ENCODE assay signal across 8 cellular contexts in the genomic region with DNA sequence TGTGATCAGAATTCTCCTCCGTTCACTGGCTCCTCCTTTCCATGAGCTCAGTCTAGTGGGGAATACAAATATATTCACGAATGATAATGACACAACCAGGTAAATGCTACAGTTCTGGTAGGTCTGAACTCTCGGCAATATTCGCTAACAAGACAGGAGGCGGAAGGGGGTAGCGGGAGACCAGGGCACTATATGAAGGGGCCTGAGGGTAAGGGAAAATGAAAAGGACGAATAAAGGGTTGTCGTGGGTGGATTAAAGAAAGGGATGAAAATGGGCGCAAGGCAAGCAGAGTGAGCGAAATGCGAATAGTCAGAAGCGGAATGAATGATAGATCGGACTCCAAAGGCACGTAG. TPM values are rescaled to one million over a fixed set of nuclear protein-coding genes. Genes with fewer than 3 reads are reported as not detected.
DNase-seq lines count a peak whose midpoint lies in the region; ATAC-seq and TF ChIP-seq lines count a peak whose summit lies in the region.

No MANE protein-coding gene starts in this region.

- H3K27ac Mint-ChIP-seq in activated T-cell treated with anti-CD3 and anti-CD28 coated beads, Interleukin-2, amount 50 U/mL, for 24 hours, result peak overlapping the region; percentile 86

- no peak for TF ChIP-seq CTCF in astrocyte of the cerebellum (IDR thresholded peaks at IDR 0.05; ENCODE audit: low read depth, low read length, missing control alignments)
- no peak for TF ChIP-seq CTCF in thoracic aorta (IDR thresholded peaks at IDR 0.05)

- peak overlapping the region; percentile 81 to 84 for H3K27ac ChIP-seq in thoracic aorta

- peaks cover 3 to 13% of the 10 kb centered on the region in 2 donors for H3K4me1 ChIP-seq in thoracic aorta (ENCODE audit: control insufficient read depth in 1 of 2, low read depth in 2 of 2)

- ATAC-seq in HG03432 (IDR thresholded peaks at IDR 0.05; ENCODE audit: unreplicated experiment), result peak; percentile 21
- ATAC-seq in thoracic aorta (ENCODE audit: insufficient number of reproducible peaks, low FRiP score, low read depth), result no peak

- no peaks in the 10 kb centered on the region for H3K27me3 ChIP-seq in thoracic aorta (replicated peaks; ENCODE audit: insufficient read depth)

- DNase-seq in activated T-cell treated with anti-CD3 and anti-CD28 coated beads, Interleukin-2, amount 50 U/mL, for 24 hours, result no peak
- no peak for DNase-seq in activated T-cell treated with anti-CD3 and anti-CD28 coated beads, Interleukin-2, amount 50 U/mL, for 1 hour
- DNase-seq in astrocyte of the cerebellum (ENCODE audit: low read depth) (no peak), kidney tubule cell (ENCODE audit: low spot score) (peak; percentile 16), thoracic aorta (ENCODE audit: low spot score) (no peak), activated gamma-delta T cell treated with Interleukin-2 at 50 U/mL for 16 hours (no peak), NCI-H2227 treated with DMSO at 0.1 percent for 48 hours (lab: John Stamatoyannopoulos, UW) (no peak)

- peak overlapping the region; percentile 81 for H3K4me3 Mint-ChIP-seq in activated T-cell treated with anti-CD3 and anti-CD28 coated beads, Interleukin-2, amount 50 U/mL, for 24 hours

- H3K4me1 Mint-ChIP-seq in activated T-cell treated with anti-CD3 and anti-CD28 coated beads, Interleukin-2, amount 50 U/mL, for 24 hours (ENCODE audit: low read depth), result peaks cover 19% of the 10 kb centered on the region

- no peaks in the 10 kb centered on the region for H3K9me3 ChIP-seq in thoracic aorta

- H3K36me3 Mint-ChIP-seq in activated T-cell treated with anti-CD3 and anti-CD28 coated beads, Interleukin-2, amount 50 U/mL, for 24 hours (ENCODE audit: low read depth), result peaks cover 15% of the 10 kb centered on the region

- H3K27me3 Mint-ChIP-seq in activated T-cell treated with anti-CD3 and anti-CD28 coated beads, Interleukin-2, amount 50 U/mL, for 24 hours, result peaks cover 2% of the 10 kb centered on the region

- in situ Hi-C loops in astrocyte of the cerebellum (cut with HindIII; ENCODE audit: low sequenced_read_pairs), result no loop called here

- no peaks in the 10 kb centered on the region for H3K36me3 ChIP-seq in thoracic aorta

- H3K9me3 Mint-ChIP-seq in activated T-cell treated with anti-CD3 and anti-CD28 coated beads, Interleukin-2, amount 50 U/mL, for 24 hours, result no peaks in the 10 kb centered on the region

- H3K4me3 ChIP-seq in astrocyte of the cerebellum (ENCODE audit: low read depth, low read length) (peak overlapping the region; percentile 72), thoracic aorta (peak overlapping the region; percentile 85)

RNA-seq across cellular contexts. Expression of a gene that starts 0.7 kb away (rescaled TPM):
- 10 to 100 TPM in 1 of 2 donors, 1 to 10 TPM in 1; 5.8 to 13.0 TPM for total RNA-seq in thoracic aorta

RNA-seq across cellular contexts. Expression of a gene that starts 47.1 kb away (rescaled TPM):
- total RNA-seq in thoracic aorta, result not detected
